12 cellular contexts compared by ENCODE assay signal in the genomic region with DNA sequence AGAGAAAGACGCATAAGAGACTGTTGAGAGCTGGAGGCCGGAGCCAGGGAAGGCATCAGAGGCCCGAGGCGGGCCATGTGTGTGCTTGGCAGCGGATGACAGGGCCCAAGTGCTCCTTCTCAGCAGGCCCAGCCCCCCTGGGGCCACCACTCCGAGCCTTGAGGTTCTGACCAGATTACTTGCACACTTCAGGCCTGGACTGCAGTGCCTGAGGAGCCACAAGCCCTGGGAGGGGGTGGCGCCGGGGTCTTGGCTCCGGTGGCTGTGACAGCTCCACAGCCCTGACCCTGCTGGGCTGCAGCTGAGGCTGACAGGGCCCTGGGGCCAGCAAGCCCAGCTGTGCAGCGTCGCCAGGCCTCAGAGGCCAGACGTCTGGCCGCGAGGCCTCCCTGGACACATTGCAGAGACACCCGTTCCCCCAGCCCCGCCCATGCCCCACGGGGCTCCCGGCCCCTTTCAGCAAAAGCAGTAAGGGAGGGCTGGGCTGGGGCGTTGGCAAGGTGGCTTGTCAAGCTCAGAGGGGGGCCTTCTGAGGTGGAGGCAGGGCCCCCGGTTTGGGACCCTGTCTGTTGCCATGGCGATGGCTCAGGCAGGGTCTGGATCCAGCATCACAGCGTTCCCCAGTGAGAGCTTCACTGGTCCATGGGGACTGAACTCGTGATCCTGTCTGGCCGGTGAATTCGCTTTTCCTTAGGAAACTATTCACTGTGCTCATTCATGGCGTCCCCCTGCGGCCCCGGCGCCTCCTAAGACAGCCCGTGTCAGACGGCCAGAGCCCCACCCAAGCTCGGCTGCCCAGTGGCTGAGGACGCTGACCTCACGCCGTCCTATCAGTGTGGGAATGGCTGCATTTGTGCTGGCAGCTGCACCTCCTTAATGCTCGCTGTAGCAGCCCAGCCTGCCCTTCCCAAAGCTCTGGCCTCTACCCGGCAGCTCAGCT. TPM values are rescaled to one million over a fixed set of nuclear protein-coding genes. Genes with fewer than 3 reads are reported as not detected.
DNase-seq lines count a peak whose midpoint lies in the region; ATAC-seq and TF ChIP-seq lines count a peak whose summit lies in the region.
"Had no signal": no experiment of that assay in that cellular context is flagged by ENCODE, and none has a peak within 500 bp of the region (broad histone marks: within the 10 kb centered on the region; RNA-seq: fewer than 3 reads in every experiment).

No MANE protein-coding gene starts in this region.

- no peak overlapping the region for H2BK20ac ChIP-seq in H9 (ENCODE audit: low read depth, low read length, poor library complexity, severe bottlenecking)

- ATAC-seq in GM21390 (IDR thresholded peaks at IDR 0.05; ENCODE audit: unreplicated experiment), result no peak

- no peak overlapping the region for H4K5ac ChIP-seq in H9 (ENCODE audit: insufficient read length, low read depth, low read length)

- no peaks in the 10 kb centered on the region for H3K79me1 ChIP-seq in H9 (ENCODE audit: insufficient read depth, low read depth, low read length, poor library complexity, severe bottlenecking)

- no peak overlapping the region for H3K18ac ChIP-seq in H9 (ENCODE audit: insufficient read length, low read depth, low read length)

- 0 out of 5 replicates have a peak overlapping the region, but pooled peaks of 1 of the 2 experiments have one; percentile 5 for H3K4me3 Mint-ChIP-seq in H9
- H3K4me3 Mint-ChIP-seq: T-helper 1 cell treated with Interleukin-12 subunit alpha and Interleukin-12 subunit beta and Interleukin-4 antibody, amounts not matched to agents 30 μg/mL and 1 μg/mL, for 36 hours had no signal

- H2BK120ac ChIP-seq in H9 (ENCODE audit: low read depth, low read length, poor library complexity, severe bottlenecking), result no peak overlapping the region

- WGBS in H9 (ENCODE audit: extremely low coverage, insufficient read length, low lambda C conversion rate), result no CpG with 5 or more reads among the region's 37 CpGs

- H2BK15ac ChIP-seq in H9 (ENCODE audit: low read depth, low read length), result no peak overlapping the region

- H3K27me3 Mint-ChIP-seq in H9 (ENCODE audit: low read depth), result peaks cover 7% of the 10 kb centered on the region; the same call in 1 of the 2 replicates

- H3K27me3 ChIP-seq in H9 (ENCODE audit: insufficient read depth, low read length), result no peaks in the 10 kb centered on the region

- TF ChIP-seq CTCF in H9 (conservative IDR thresholded peaks at IDR 0.05), result no peak

- H2AFZ ChIP-seq in H9 (ENCODE audit: low read length), result no peak overlapping the region

- no peak overlapping the region for H3K56ac ChIP-seq in H9 (ENCODE audit: insufficient read length, low read depth, low read length)

- peak; percentile 76 for DNase-seq in SK-MEL-5 (ENCODE audit: low read depth, low spot score)
- DNase-seq in fibroblast of gingiva (ENCODE audit: low read depth), result peak; percentile 36
- DNase-seq in mucosa of gallbladder (ENCODE audit: low spot score), result peak; percentile 55
- DNase-seq in H9, result no peak
- no peak for DNase-seq in central memory CD4-positive, alpha-beta T cell
- DNase-seq in GM19240 (ENCODE audit: insufficient read length, low spot score), result no peak
- DNase-seq: GF-D8; NCI-H1105 treated with DMSO at 0.1 percent for 48 hours; stimulated activated naive CD4-positive, alpha-beta T cell treated with Interleukin-2 at 50 U/mL for 16 hours had no signal

- no peaks in the 10 kb centered on the region for H3K9me3 Mint-ChIP-seq in H9
- H3K9me3 Mint-ChIP-seq: T-helper 1 cell treated with Interleukin-12 subunit alpha and Interleukin-12 subunit beta and Interleukin-4 antibody, amounts not matched to agents 30 μg/mL and 1 μg/mL, for 36 hours had no signal

- H3K27ac ChIP-seq in temporal lobe (ENCODE audit: low read depth, low read length) (peak overlapping the region; percentile 72), H9 (ENCODE audit: insufficient read length, low read depth, low read length) (no peak overlapping the region)

- H3K4me2 ChIP-seq in H9 (ENCODE audit: insufficient read depth, insufficient read length, low read length), result no peak overlapping the region

- H3K36me3 Mint-ChIP-seq in H9 (ENCODE audit: insufficient read depth in 1 of 3, low read depth in 3 of 3), result no peaks in the 10 kb centered on the region

- H2AK5ac ChIP-seq in H9 (ENCODE audit: insufficient read length, low read length), result no peak overlapping the region

- H3K23ac ChIP-seq in H9 (ENCODE audit: insufficient read length, low read depth, low read length), result no peak overlapping the region

- no peak overlapping the region for H3T11ph ChIP-seq in H9 (ENCODE audit: low read length)

- H3K4me1 Mint-ChIP-seq in H9, result peaks cover 12 to 42% of the 10 kb centered on the region in 2 experiments

- H3K27ac Mint-ChIP-seq in H9, result no peak overlapping the region
- H3K27ac Mint-ChIP-seq: T-helper 1 cell treated with Interleukin-12 subunit alpha and Interleukin-12 subunit beta and Interleukin-4 antibody, amounts not matched to agents 30 μg/mL and 1 μg/mL, for 36 hours had no signal

- H3K4ac ChIP-seq in H9 (ENCODE audit: low read depth, low read length), result no peak overlapping the region

- no peak overlapping the region for H4K91ac ChIP-seq in H9 (ENCODE audit: insufficient read length, low read depth, low read length)

- no peak overlapping the region for H3K14ac ChIP-seq in H9 (ENCODE audit: insufficient read depth, low read length)

- no peak overlapping the region for H4K8ac ChIP-seq in H9 (replicated peaks; ENCODE audit: insufficient read length, low read depth, low read length)

- H2BK5ac ChIP-seq in H9 (ENCODE audit: insufficient read length, low read length), result no peak overlapping the region

- H4K20me1 ChIP-seq in H9 (ENCODE audit: control insufficient read depth, insufficient read depth, insufficient read length), result no peaks in the 10 kb centered on the region

- peaks cover 4% of the 10 kb centered on the region; the same call in 1 of the 2 replicates for H3K4me1 ChIP-seq in H9 (ENCODE audit: insufficient read depth, low read length)

- no peaks in the 10 kb centered on the region for H3K79me2 ChIP-seq in H9 (ENCODE audit: insufficient read depth, low read length)

- no peak overlapping the region for H3K9ac ChIP-seq in H9 (ENCODE audit: extremely low read depth, insufficient read length, low read length)

- in situ Hi-C loops in SK-MEL-5 (cut with HindIII; ENCODE audit: low pct_unique_long_range_greater_than_20kb, low sequenced_read_pairs), result no loop called here

- no peaks in the 10 kb centered on the region for H3K9me3 ChIP-seq in H9 (ENCODE audit: control insufficient read depth, low read depth, low read length)

- no peak overlapping the region for H2BK12ac ChIP-seq in H9 (ENCODE audit: insufficient read length, low read depth, low read length)

- no peaks in the 10 kb centered on the region for H3K23me2 ChIP-seq in H9 (ENCODE audit: insufficient read length, low read depth, low read length, poor library complexity, severe bottlenecking)

RNA-seq across cellular contexts. Expression of a gene that starts 5.7 kb away (rescaled TPM):
- total RNA-seq in SK-MEL-5 (2014; rRNA removed; shearing (Covaris generic)), result not detected in 2 replicates
- polyA plus RNA-seq in SK-MEL-5 (2015; cell fraction: cytosol; rRNA removed), result not detected in 2 replicates
- 0.07 TPM in 1 of 2 replicates, not detected in the other for polyA plus RNA-seq in SK-MEL-5 (2015; cell fraction: nucleus; rRNA removed)
- total RNA-seq in mucosa of gallbladder, result 70.3 TPM
- 11.3 TPM for total RNA-seq in temporal lobe
- 0.37 and 0.55 TPM in 2 replicates for total RNA-seq in H9 (2021)

RNA-seq across cellular contexts. Expression of a gene that starts 50.0 kb away (rescaled TPM):
- total RNA-seq in SK-MEL-5 (2014; rRNA removed; shearing (Covaris generic)), result 26.4 and 28.8 TPM in 2 replicates
- polyA plus RNA-seq in SK-MEL-5 (2015; cell fraction: cytosol; rRNA removed), result 65.9 and 84.5 TPM in 2 replicates
- polyA plus RNA-seq in SK-MEL-5 (2015; cell fraction: nucleus; rRNA removed), result 24.6 and 35.7 TPM in 2 replicates
- 26.9 TPM for total RNA-seq in mucosa of gallbladder
- total RNA-seq in temporal lobe, result 15.5 TPM
- total RNA-seq in H9 (2021), result 63.0 and 63.8 TPM in 2 replicates

Comparison
In these comparisons a context has a peak if more than half of its experiments do, and no peak if none do; other contexts are left out.
1. DNase-seq: peak in SK-MEL-5 (single experiment), fibroblast of gingiva (single experiment) and mucosa of gallbladder (single experiment); none in H9 (single experiment), central memory CD4-positive, alpha-beta T cell (single experiment) and GM19240 (single experiment).